19 cellular contexts compared by ENCODE assay signal in genomic region chr13:22210134-22210930, GRCh38.
DNase-seq lines count a peak whose midpoint lies in the region; ATAC-seq and TF ChIP-seq lines count a peak whose summit lies in the region.
"Had no signal": no experiment of that assay in that cellular context is flagged by ENCODE, and none has a peak within 500 bp of the region (broad histone marks: within the 10 kb centered on the region; RNA-seq: fewer than 3 reads in every experiment).

No MANE protein-coding gene starts in this region.

- H3K79me2 ChIP-seq in GM23338 (replicated peaks; ENCODE audit: insufficient read depth) (peaks cover 4% of the 10 kb centered on the region; the same call in 1 of the 2 replicates), neural progenitor cell (ENCODE audit: low read depth) (no peaks in the 10 kb centered on the region)

- 74% methylated on average over 14 of the region's 14 CpGs for WGBS in HUES64

- TF ChIP-seq CTCF in GM23338 (conservative IDR thresholded peaks at IDR 0.05; ENCODE audit: low read depth in 2 of 2): no peak
- no peak for TF ChIP-seq CTCF in right atrium auricular region (IDR thresholded peaks at IDR 0.05)
- no peak for TF ChIP-seq CTCF in neural progenitor cell (IDR thresholded peaks at IDR 0.05)

- H3K9ac ChIP-seq in HUES64 (ENCODE audit: low read depth, low read length) (peak overlapping the region; percentile 14; the same call in 1 of the 2 replicates), neural progenitor cell (no peak overlapping the region)

- H3K27me3 ChIP-seq in GM23338 (ENCODE audit: insufficient read depth) (no peaks in the 10 kb centered on the region), HUES64 (ENCODE audit: insufficient read depth, low read length) (no peaks in the 10 kb centered on the region), right atrium auricular region (no peaks in the 10 kb centered on the region), neural progenitor cell (no peaks in the 10 kb centered on the region)
- H3K27me3 ChIP-seq: BE2C had no signal

- H3K9me3 Mint-ChIP-seq in GM23338 (no peaks in the 10 kb centered on the region), neural progenitor cell (no peaks in the 10 kb centered on the region)

- H3K27ac Mint-ChIP-seq in GM23338 (peak overlapping the region; percentile 49), neural progenitor cell (no peak overlapping the region)

- H3F3A ChIP-seq in GM23338 (replicated peaks; ENCODE audit: low read depth) (no peaks in the 10 kb centered on the region), neural progenitor cell (ENCODE audit: low read depth) (no peaks in the 10 kb centered on the region)

- H3K36me3 Mint-ChIP-seq in GM23338 (ENCODE audit: low read depth) (peaks cover 4% of the 10 kb centered on the region; the same call in 1 of the 3 replicates), neural progenitor cell (no peaks in the 10 kb centered on the region)

- peak; percentile 48 for DNase-seq in GM23338 (ENCODE audit: low spot score)
- DNase-seq in right atrium auricular region (ENCODE audit: low spot score): no peak
- DNase-seq in neural progenitor cell (ENCODE audit: low spot score): peak; percentile 26
- DNase-seq in hepatic stellate cell (ENCODE audit: low spot score): no peak
- no peak for DNase-seq in mesenteric fat pad (ENCODE audit: low spot score)
- DNase-seq: BE2C, DMS79, HCEC 1CT, KG1, NCI-H1105 treated with DMSO at 0.1 percent for 48 hours, NCI-H2029 treated with DMSO at 0.1 percent for 48 hours, NCI-H2171, NCI-H345, NCI-H524, NCI-H774, OCI-M1, SHP77 had no signal

- H3K36me3 ChIP-seq in GM23338 (ENCODE audit: insufficient read depth) (no peaks in the 10 kb centered on the region), HUES64 (ENCODE audit: insufficient read depth, low read length) (no peaks in the 10 kb centered on the region), right atrium auricular region (no peaks in the 10 kb centered on the region), neural progenitor cell (no peaks in the 10 kb centered on the region)
- H3K36me3 ChIP-seq: BE2C had no signal

- H3K4me1 Mint-ChIP-seq in GM23338: peaks cover 31% of the 10 kb centered on the region
- H3K4me1 Mint-ChIP-seq in neural progenitor cell: peaks cover 10% of the 10 kb centered on the region

- H3K9me2 ChIP-seq in GM23338 (ENCODE audit: insufficient read depth): no peaks in the 10 kb centered on the region; the same call in 1 of the 2 replicates

- H3K27ac ChIP-seq in GM23338 (ENCODE audit: low read depth) (peak overlapping the region; percentile 30; the same call in 1 of the 2 replicates), HUES64 (ENCODE audit: low read depth, low read length) (peak overlapping the region; percentile 3; the same call in 1 of the 2 replicates), right atrium auricular region (peak overlapping the region; percentile 21 to 49), neural progenitor cell (no peak overlapping the region)

- H4K20me1 ChIP-seq in GM23338 (replicated peaks; ENCODE audit: insufficient read depth): no peaks in the 10 kb centered on the region
- no peaks in the 10 kb centered on the region for H4K20me1 ChIP-seq in neural progenitor cell (ENCODE audit: low read depth)

- H3K4me2 ChIP-seq in GM23338: no peak overlapping the region
- H3K4me2 ChIP-seq in neural progenitor cell: no peak overlapping the region

- H3K4me3 ChIP-seq in GM23338: no peak overlapping the region
- H3K4me3 ChIP-seq in HUES64 (ENCODE audit: low read length): no peak overlapping the region
- H3K4me3 ChIP-seq in right atrium auricular region: peak overlapping the region in 1 of 2 donors; percentile 17
- no peak overlapping the region for H3K4me3 ChIP-seq in neural progenitor cell

- H3K9me3 ChIP-seq in HUES64 (ENCODE audit: insufficient read depth, low read depth, low read length): no peaks in the 10 kb centered on the region
- H3K9me3 ChIP-seq in right atrium auricular region: peaks cover 0 to 5% of the 10 kb centered on the region in 2 donors
- H3K9me3 ChIP-seq in neural progenitor cell (ENCODE audit: low read depth): no peaks in the 10 kb centered on the region
- H3K9me3 ChIP-seq: BE2C had no signal

- ATAC-seq in GM23338 (peak; percentile 79), GM19023 (IDR thresholded peaks at IDR 0.05; ENCODE audit: unreplicated experiment) (no peak)

- H2AFZ ChIP-seq in GM23338 (no peak overlapping the region), neural progenitor cell (replicated peaks) (peak overlapping the region; percentile 30)

- peaks cover 18% of the 10 kb centered on the region for H3K27me3 Mint-ChIP-seq in GM23338 (ENCODE audit: insufficient read depth, low read depth, poor library complexity)
- peaks cover 15% of the 10 kb centered on the region for H3K27me3 Mint-ChIP-seq in neural progenitor cell (ENCODE audit: insufficient read depth, low read depth)

- H3K4me3 Mint-ChIP-seq in GM23338 (no peak overlapping the region), neural progenitor cell (peak overlapping the region; percentile 9)

- H3K4me1 ChIP-seq in GM23338 (ENCODE audit: insufficient read depth): peaks cover 26% of the 10 kb centered on the region
- peaks cover 15% of the 10 kb centered on the region for H3K4me1 ChIP-seq in HUES64 (ENCODE audit: insufficient read depth, low read length)
- H3K4me1 ChIP-seq in right atrium auricular region: no peaks in the 10 kb centered on the region
- H3K4me1 ChIP-seq in neural progenitor cell: peaks cover 7% of the 10 kb centered on the region
- H3K4me1 ChIP-seq: BE2C had no signal

TF ChIP-seq in GM23338, 12 proteins besides CTCF, POLR2A, EP300 and RAD21 (continues in another document):
- no peak for TF ChIP-seq EZH2phosphoT487 (IDR thresholded peaks at IDR 0.05; ENCODE audit: unreplicated experiment)
- TF ChIP-seq, protein P1, sequence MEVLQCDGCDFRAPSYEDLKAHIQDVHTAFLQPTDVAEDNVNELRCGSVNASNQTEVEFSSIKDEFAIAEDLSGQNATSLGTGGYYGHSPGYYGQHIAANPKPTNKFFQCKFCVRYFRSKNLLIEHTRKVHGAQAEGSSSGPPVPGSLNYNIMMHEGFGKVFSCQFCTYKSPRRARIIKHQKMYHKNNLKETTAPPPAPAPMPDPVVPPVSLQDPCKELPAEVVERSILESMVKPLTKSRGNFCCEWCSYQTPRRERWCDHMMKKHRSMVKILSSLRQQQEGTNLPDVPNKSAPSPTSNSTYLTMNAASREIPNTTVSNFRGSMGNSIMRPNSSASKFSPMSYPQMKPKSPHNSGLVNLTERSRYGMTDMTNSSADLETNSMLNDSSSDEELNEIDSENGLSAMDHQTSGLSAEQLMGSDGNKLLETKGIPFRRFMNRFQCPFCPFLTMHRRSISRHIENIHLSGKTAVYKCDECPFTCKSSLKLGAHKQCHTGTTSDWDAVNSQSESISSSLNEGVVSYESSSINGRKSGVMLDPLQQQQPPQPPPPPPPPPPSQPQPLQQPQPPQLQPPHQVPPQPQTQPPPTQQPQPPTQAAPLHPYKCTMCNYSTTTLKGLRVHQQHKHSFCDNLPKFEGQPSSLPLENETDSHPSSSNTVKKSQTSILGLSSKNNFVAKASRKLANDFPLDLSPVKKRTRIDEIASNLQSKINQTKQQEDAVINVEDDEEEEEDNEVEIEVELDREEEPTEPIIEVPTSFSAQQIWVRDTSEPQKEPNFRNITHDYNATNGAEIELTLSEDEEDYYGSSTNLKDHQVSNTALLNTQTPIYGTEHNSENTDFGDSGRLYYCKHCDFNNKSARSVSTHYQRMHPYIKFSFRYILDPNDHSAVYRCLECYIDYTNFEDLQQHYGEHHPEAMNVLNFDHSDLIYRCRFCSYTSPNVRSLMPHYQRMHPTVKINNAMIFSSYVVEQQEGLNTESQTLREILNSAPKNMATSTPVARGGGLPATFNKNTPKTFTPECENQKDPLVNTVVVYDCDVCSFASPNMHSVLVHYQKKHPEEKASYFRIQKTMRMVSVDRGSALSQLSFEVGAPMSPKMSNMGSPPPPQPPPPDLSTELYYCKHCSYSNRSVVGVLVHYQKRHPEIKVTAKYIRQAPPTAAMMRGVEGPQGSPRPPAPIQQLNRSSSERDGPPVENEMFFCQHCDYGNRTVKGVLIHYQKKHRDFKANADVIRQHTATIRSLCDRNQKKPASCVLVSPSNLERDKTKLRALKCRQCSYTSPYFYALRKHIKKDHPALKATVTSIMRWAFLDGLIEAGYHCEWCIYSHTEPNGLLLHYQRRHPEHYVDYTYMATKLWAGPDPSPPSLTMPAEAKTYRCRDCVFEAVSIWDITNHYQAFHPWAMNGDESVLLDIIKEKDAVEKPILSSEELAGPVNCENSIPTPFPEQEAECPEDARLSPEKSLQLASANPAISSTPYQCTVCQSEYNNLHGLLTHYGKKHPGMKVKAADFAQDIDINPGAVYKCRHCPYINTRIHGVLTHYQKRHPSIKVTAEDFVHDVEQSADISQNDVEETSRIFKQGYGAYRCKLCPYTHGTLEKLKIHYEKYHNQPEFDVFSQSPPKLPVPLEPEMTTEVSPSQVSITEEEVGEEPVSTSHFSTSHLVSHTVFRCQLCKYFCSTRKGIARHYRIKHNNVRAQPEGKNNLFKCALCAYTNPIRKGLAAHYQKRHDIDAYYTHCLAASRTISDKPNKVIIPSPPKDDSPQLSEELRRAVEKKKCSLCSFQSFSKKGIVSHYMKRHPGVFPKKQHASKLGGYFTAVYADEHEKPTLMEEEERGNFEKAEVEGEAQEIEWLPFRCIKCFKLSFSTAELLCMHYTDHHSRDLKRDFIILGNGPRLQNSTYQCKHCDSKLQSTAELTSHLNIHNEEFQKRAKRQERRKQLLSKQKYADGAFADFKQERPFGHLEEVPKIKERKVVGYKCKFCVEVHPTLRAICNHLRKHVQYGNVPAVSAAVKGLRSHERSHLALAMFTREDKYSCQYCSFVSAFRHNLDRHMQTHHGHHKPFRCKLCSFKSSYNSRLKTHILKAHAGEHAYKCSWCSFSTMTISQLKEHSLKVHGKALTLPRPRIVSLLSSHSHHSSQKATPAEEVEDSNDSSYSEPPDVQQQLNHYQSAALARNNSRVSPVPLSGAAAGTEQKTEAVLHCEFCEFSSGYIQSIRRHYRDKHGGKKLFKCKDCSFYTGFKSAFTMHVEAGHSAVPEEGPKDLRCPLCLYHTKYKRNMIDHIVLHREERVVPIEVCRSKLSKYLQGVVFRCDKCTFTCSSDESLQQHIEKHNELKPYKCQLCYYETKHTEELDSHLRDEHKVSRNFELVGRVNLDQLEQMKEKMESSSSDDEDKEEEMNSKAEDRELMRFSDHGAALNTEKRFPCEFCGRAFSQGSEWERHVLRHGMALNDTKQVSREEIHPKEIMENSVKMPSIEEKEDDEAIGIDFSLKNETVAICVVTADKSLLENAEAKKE (CRISPR knock-in tag; IDR thresholded peaks at IDR 0.05): no peak
- TF ChIP-seq, protein P2, sequence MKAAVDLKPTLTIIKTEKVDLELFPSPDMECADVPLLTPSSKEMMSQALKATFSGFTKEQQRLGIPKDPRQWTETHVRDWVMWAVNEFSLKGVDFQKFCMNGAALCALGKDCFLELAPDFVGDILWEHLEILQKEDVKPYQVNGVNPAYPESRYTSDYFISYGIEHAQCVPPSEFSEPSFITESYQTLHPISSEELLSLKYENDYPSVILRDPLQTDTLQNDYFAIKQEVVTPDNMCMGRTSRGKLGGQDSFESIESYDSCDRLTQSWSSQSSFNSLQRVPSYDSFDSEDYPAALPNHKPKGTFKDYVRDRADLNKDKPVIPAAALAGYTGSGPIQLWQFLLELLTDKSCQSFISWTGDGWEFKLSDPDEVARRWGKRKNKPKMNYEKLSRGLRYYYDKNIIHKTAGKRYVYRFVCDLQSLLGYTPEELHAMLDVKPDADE (IDR thresholded peaks at IDR 0.05): no peak
- no peak for TF ChIP-seq EZH2 (IDR thresholded peaks at IDR 0.05; ENCODE audit: low read depth, unreplicated experiment)

Comparison
In these comparisons a context has a peak if more than half of its experiments do, and no peak if none do; other contexts are left out.
1. DNase-seq: peak in GM23338 (single experiment) and neural progenitor cell (single experiment); none in right atrium auricular region (single experiment), hepatic stellate cell (single experiment) and mesenteric fat pad (single experiment).